Comparison of ENCODE assay signal across 9 cellular contexts in the genomic region with DNA sequence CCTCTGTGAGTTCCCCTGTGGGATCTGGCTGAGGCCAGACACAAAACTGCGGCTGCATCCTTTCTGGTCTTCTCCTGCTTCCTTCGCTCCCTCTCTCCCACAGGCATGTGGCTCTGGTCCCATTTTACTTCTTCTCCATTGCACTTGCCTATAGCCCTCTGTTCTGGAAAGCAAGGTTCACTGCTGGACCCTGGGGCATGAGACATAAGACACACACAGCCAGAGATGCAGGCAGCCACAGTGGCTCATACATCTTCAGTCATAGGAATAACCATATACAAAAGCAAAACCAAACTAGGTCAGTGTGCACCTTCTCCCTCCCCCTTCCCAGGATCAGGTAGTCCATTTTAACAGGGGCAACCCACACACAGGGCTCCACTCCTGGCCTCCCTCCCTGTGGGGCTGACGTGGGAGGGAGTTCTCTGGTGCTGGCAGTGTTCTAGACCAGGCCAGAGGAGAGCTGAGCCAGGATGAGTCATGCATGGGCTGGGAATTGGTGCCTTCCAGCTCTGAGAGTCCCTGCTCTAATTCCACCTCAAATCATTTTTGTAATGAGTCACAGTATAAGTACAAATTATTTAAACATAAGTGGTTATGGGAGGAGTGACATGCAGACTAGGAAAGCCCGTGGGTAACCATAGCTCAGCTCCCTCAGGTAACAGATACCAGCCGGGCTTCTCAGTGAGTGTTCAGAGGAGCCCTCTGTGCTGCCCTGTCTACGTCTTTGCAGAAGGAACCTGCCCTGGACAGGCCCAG. TPM values are rescaled to one million over a fixed set of nuclear protein-coding genes. Genes with fewer than 3 reads are reported as not detected.
DNase-seq lines count a peak whose midpoint lies in the region; TF ChIP-seq lines count a peak whose summit lies in the region.
"Had no signal": no experiment of that assay in that cellular context is flagged by ENCODE, and none has a peak within 500 bp of the region (broad histone marks: within the 10 kb centered on the region; RNA-seq: fewer than 3 reads in every experiment).

No MANE protein-coding gene starts in this region.

- H3K36me3 Mint-ChIP-seq in activated T-helper 1 cell treated with anti-CD3 and anti-CD28 coated beads, Interleukin-12 subunit alpha, Interleukin-12 subunit beta, Interleukin-2, Interleukin-4 antibody, amounts not matched to agents 30 ng/mL and 10 ng/mL and 1 ng/mL, durations not matched to agents 14 hours and 24 hours and 36 hours (ENCODE audit: low read depth): no peaks in the 10 kb centered on the region

- no peaks in the 10 kb centered on the region for H3K27me3 Mint-ChIP-seq in activated T-helper 1 cell treated with anti-CD3 and anti-CD28 coated beads, Interleukin-12 subunit alpha, Interleukin-12 subunit beta, Interleukin-2, Interleukin-4 antibody, amounts not matched to agents 30 ng/mL and 10 ng/mL and 1 ng/mL, durations not matched to agents 14 hours and 24 hours and 36 hours (ENCODE audit: insufficient read depth)

- no peak overlapping the region for H3K4me3 ChIP-seq in dorsolateral prefrontal cortex
- H3K4me3 ChIP-seq: K562 had no signal

- H3K27ac Mint-ChIP-seq in activated T-helper 1 cell treated with anti-CD3 and anti-CD28 coated beads, Interleukin-12 subunit alpha, Interleukin-12 subunit beta, Interleukin-2, Interleukin-4 antibody, amounts not matched to agents 30 ng/mL and 10 ng/mL and 1 ng/mL, durations not matched to agents 14 hours and 24 hours and 36 hours: no peak overlapping the region

- no peak overlapping the region for H3K4me3 Mint-ChIP-seq in activated T-helper 1 cell treated with anti-CD3 and anti-CD28 coated beads, Interleukin-12 subunit alpha, Interleukin-12 subunit beta, Interleukin-2, Interleukin-4 antibody, amounts not matched to agents 30 ng/mL and 10 ng/mL and 1 ng/mL, durations not matched to agents 14 hours and 24 hours and 36 hours

- peak; percentile 96 for DNase-seq in AG08395 (ENCODE audit: low spot score)
- DNase-seq in HK-2 (ENCODE audit: unreplicated experiment): peak; percentile 47
- peak; percentile 22 to 82 (median 70) for DNase-seq in dorsolateral prefrontal cortex
- peak; percentile 73 for DNase-seq in myocyte (ENCODE audit: low read depth)
- no peak for DNase-seq in UCSD-AML1 (lab: John Stamatoyannopoulos, UW; ENCODE audit: unreplicated experiment)
- DNase-seq in activated T-helper 1 cell treated with anti-CD3 and anti-CD28 coated beads, Interleukin-12 subunit alpha, Interleukin-12 subunit beta, Interleukin-2, Interleukin-4 antibody, amounts not matched to agents 30 ng/mL and 10 ng/mL and 1 ng/mL, durations not matched to agents 14 hours and 24 hours and 36 hours (ENCODE audit: low spot score): no peak
- no peak for DNase-seq in NCI-H1092 treated with DMSO at 0.1 percent for 48 hours (lab: John Stamatoyannopoulos, UW)
- DNase-seq in OCI-M1 (lab: John Stamatoyannopoulos, UW): no peak

- TF ChIP-seq CTCF in dorsolateral prefrontal cortex (IDR thresholded peaks at IDR 0.05 in 54 of 56, conservative IDR thresholded peaks at IDR 0.05 in 2 of 56; ENCODE audit: low read depth in 1 of 56, partially characterized antibody in 56 of 56): no peak

- no peaks in the 10 kb centered on the region for H3K9me3 Mint-ChIP-seq in activated T-helper 1 cell treated with anti-CD3 and anti-CD28 coated beads, Interleukin-12 subunit alpha, Interleukin-12 subunit beta, Interleukin-2, Interleukin-4 antibody, amounts not matched to agents 30 ng/mL and 10 ng/mL and 1 ng/mL, durations not matched to agents 14 hours and 24 hours and 36 hours

- peak overlapping the region in 9 of 59 donors; percentile 5 to 86 (median 18) for H3K27ac ChIP-seq in dorsolateral prefrontal cortex

- intact Hi-C loops in dorsolateral prefrontal cortex (cut with DNase I): loop anchor here in 1 of 2 donors (5.0 kb wide), 1 partner anchor 43 kb away; no protein-coding TSS in a partner anchor
- intact Hi-C loops in activated T-helper 1 cell treated with anti-CD3 and anti-CD28 coated beads, Interleukin-12 subunit alpha, Interleukin-12 subunit beta, Interleukin-2, Interleukin-4 antibody, amounts not matched to agents 30 ng/mL and 10 ng/mL and 1 ng/mL, durations not matched to agents 14 hours and 24 hours and 36 hours (cut with micrococcal nuclease): no loop called here

- H3K4me1 Mint-ChIP-seq in activated T-helper 1 cell treated with anti-CD3 and anti-CD28 coated beads, Interleukin-12 subunit alpha, Interleukin-12 subunit beta, Interleukin-2, Interleukin-4 antibody, amounts not matched to agents 30 ng/mL and 10 ng/mL and 1 ng/mL, durations not matched to agents 14 hours and 24 hours and 36 hours (ENCODE audit: low read depth): no peaks in the 10 kb centered on the region

- no peaks in the 10 kb centered on the region for H3K27me3 ChIP-seq in dorsolateral prefrontal cortex

RNA-seq across cellular contexts. Expression of gene ASIC2, which starts 58.0 kb away (rescaled TPM):
- total RNA-seq in dorsolateral prefrontal cortex: 10 to 100 TPM in 119 of 120 experiments, 1 to 10 TPM in 1; 6.2 to 26.8 (median 19.8) TPM
- total RNA-seq in myocyte: 0.13 and 2.0 TPM in 2 replicates
- polyA plus RNA-seq in myocyte (2012): 0.04 TPM
- total RNA-seq in activated T-helper 1 cell treated with anti-CD3 and anti-CD28 coated beads, Interleukin-12 subunit alpha, Interleukin-12 subunit beta, Interleukin-2, Interleukin-4 antibody, amounts not matched to agents 30 ng/mL and 10 ng/mL and 1 ng/mL, durations not matched to agents 14 hours and 24 hours and 36 hours: not detected in 2 replicates
- total RNA-seq: K562 had no signal
- polyA plus RNA-seq: K562 had no signal

Comparison
In these comparisons a context has a peak if more than half of its experiments do, and no peak if none do; other contexts are left out.
1. DNase-seq: peak in AG08395 (single experiment), HK-2 (single experiment), dorsolateral prefrontal cortex (10 of 10) and myocyte (single experiment); none in UCSD-AML1 (single experiment), activated T-helper 1 cell treated with anti-CD3 and anti-CD28 coated beads, Interleukin-12 subunit alpha, Interleukin-12 subunit beta, Interleukin-2, Interleukin-4 antibody, amounts not matched to agents 30 ng/mL and 10 ng/mL and 1 ng/mL, durations not matched to agents 14 hours and 24 hours and 36 hours (single experiment), NCI-H1092 treated with DMSO at 0.1 percent for 48 hours (single experiment) and OCI-M1 (single experiment).